Comparison of ENCODE assay signal across 21 cellular contexts in the genomic region with DNA sequence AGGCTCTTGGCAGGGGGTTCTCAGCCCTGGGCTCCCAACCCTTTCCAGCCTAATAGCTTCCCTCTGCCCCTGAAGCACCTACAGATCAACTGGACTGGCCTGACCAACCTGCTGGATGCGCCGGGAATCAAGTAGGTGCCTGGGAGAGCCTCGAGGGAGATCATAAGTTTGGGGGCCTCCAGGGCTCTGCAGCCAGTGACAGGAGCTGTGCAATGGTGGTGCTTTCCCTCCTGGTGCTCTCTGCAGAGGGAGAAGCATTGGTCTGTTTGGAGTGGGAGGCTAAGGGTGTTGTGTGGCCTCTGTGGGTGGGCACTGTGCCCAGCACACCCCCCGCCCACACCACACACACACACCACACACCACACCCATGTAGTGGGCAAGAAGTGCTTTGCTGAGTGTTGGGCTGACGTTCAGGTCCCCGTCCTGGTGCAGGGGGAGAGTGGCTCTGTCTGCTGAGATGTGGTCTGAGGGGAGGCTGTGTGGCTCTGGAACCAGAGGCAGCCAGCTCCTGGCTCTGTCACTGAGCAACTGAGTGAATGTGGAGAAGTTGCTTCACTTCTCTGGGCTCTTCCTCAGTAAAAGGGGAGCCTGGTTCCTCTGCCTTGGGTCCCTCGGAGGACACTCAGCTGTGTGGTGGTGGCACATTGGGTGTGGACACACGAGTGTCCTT. TPM values are rescaled to one million over a fixed set of nuclear protein-coding genes. Genes with fewer than 3 reads are reported as not detected.
DNase-seq lines count a peak whose midpoint lies in the region; ATAC-seq and TF ChIP-seq lines count a peak whose summit lies in the region.
"Had no signal": no experiment of that assay in that cellular context is flagged by ENCODE, and none has a peak within 500 bp of the region (broad histone marks: within the 10 kb centered on the region; RNA-seq: fewer than 3 reads in every experiment).

No MANE protein-coding gene starts in this region.

- H3K4me1 ChIP-seq in right atrium auricular region, result peaks cover 0 to 10% of the 10 kb centered on the region in 2 donors
- H3K4me1 ChIP-seq in left lung, result no peaks in the 10 kb centered on the region

- intact Hi-C loops in cardiac septum (cut with DNase I), result no loop called here
- intact Hi-C loops in left lung (cut with DNase I), result no loop called here

- H3K4me3 ChIP-seq in right atrium auricular region (no peak overlapping the region), left lung (no peak overlapping the region)
- H3K4me3 ChIP-seq: K562 had no signal

- H3K9me3 ChIP-seq in right atrium auricular region, result no peaks in the 10 kb centered on the region
- no peaks in the 10 kb centered on the region for H3K9me3 ChIP-seq in left lung

- H3K27me3 Mint-ChIP-seq in osteocyte (ENCODE audit: unreplicated experiment), result peaks cover 5% of the 10 kb centered on the region

- H3K9me3 Mint-ChIP-seq in osteocyte (ENCODE audit: unreplicated experiment), result no peaks in the 10 kb centered on the region
- H3K9me3 Mint-ChIP-seq: CD8-positive, alpha-beta memory T cell; HFFc6 had no signal

- H3K4me1 Mint-ChIP-seq in osteocyte (ENCODE audit: unreplicated experiment), result no peaks in the 10 kb centered on the region

- DNase-seq in cardiac septum (ENCODE audit: low spot score), result peak; percentile 64
- no peak for DNase-seq in right atrium auricular region (ENCODE audit: low spot score)
- DNase-seq in left lung, result no peak
- peak; percentile 65 for DNase-seq in osteocyte (ENCODE audit: extremely low spot score, unreplicated experiment)
- DNase-seq in OCI-M1 (lab: John Stamatoyannopoulos, UW), result no peak
- DNase-seq in NCI-H1105 treated with DMSO at 0.1 percent for 48 hours (lab: John Stamatoyannopoulos, UW), result no peak
- DNase-seq: Calu3; CD8-positive, alpha-beta memory T cell; DMS153; MM.1S; NCI-H1092; NCI-H1436 treated with DMSO at 0.1 percent for 48 hours; NCI-H1930; NCI-H2227 treated with DMSO at 0.1 percent for 48 hours; NCI-H510A; SIG-M5 had no signal

- ATAC-seq in left lung (peak; percentile 39), GM21381 (IDR thresholded peaks at IDR 0.05; ENCODE audit: unreplicated experiment) (no peak), GM18868 (IDR thresholded peaks at IDR 0.05; ENCODE audit: unreplicated experiment) (no peak)

- H3K27ac ChIP-seq in right atrium auricular region, result no peak overlapping the region
- H3K27ac ChIP-seq in left lung, result no peak overlapping the region
- H3K27ac ChIP-seq: C4-2B had no signal

- no peak overlapping the region for H3K4me3 Mint-ChIP-seq in osteocyte (ENCODE audit: unreplicated experiment)
- H3K4me3 Mint-ChIP-seq: CD8-positive, alpha-beta memory T cell; HFFc6 had no signal

- H3K27me3 ChIP-seq in right atrium auricular region (no peaks in the 10 kb centered on the region), left lung (no peaks in the 10 kb centered on the region)

- no peaks in the 10 kb centered on the region for H3K36me3 Mint-ChIP-seq in osteocyte (ENCODE audit: unreplicated experiment)
- H3K36me3 Mint-ChIP-seq: CD8-positive, alpha-beta memory T cell had no signal

- no peak overlapping the region for H3K27ac Mint-ChIP-seq in osteocyte (ENCODE audit: unreplicated experiment)
- H3K27ac Mint-ChIP-seq: CD8-positive, alpha-beta memory T cell; HFFc6 had no signal

- no peak for TF ChIP-seq CTCF in right atrium auricular region (IDR thresholded peaks at IDR 0.05)
- TF ChIP-seq CTCF in left lung (IDR thresholded peaks at IDR 0.05), result no peak
- no peak for TF ChIP-seq CTCF in osteocyte (IDR thresholded peaks at IDR 0.05)

- no peaks in the 10 kb centered on the region for H3K36me3 ChIP-seq in right atrium auricular region
- H3K36me3 ChIP-seq in left lung, result peaks cover 0 to 4% of the 10 kb centered on the region in 2 donors

RNA-seq across cellular contexts. Expression of gene ESYT3, which starts 26.3 kb away (rescaled TPM):
- total RNA-seq in cardiac septum (2.4 TPM), right atrium auricular region (1 to 10 TPM; 1.6 to 2.6 TPM), left lung (10 to 100 TPM; 24.5 to 44.4 TPM), osteocyte (0.21 and 0.34 TPM in 2 replicates)
- total RNA-seq: K562 had no signal

Comparison
In these comparisons a context has a peak if more than half of its experiments do, and no peak if none do; other contexts are left out.
1. DNase-seq: peak in cardiac septum (single experiment) and osteocyte (single experiment); none in right atrium auricular region (single experiment), left lung (0 of 2), OCI-M1 (single experiment) and NCI-H1105 treated with DMSO at 0.1 percent for 48 hours (single experiment).